In genomic region chr1:204398197-204399125, GRCh38 we compare ENCODE assay signal across 8 cellular contexts. TPM values are rescaled to one million over a fixed set of nuclear protein-coding genes. Genes with fewer than 3 reads are reported as not detected.
DNase-seq lines count a peak whose midpoint lies in the region; ATAC-seq and TF ChIP-seq lines count a peak whose summit lies in the region.

No MANE protein-coding gene starts in this region.

- H4K20me1 ChIP-seq in KMS-11 (ENCODE audit: insufficient read depth) = peaks cover under 1% of the 10 kb centered on the region; the same call in 1 of the 2 replicates

- H3K36me3 ChIP-seq in KMS-11 (ENCODE audit: insufficient read depth) (no peaks in the 10 kb centered on the region), NT2/D1 (ENCODE audit: insufficient read depth, insufficient read length, low read length) (peaks cover 41% of the 10 kb centered on the region)

- in situ Hi-C loops in Caki2 (cut with HindIII; ENCODE audit: low pct_unique_long_range_greater_than_20kb, low sequenced_read_pairs) = no loop called here

- H2AFZ ChIP-seq in KMS-11 (ENCODE audit: low read depth) = no peak overlapping the region

- H3K27me3 Mint-ChIP-seq in nephron progenitor cell (ENCODE audit: low read depth, poor library complexity) = peaks cover 15% of the 10 kb centered on the region

- H3K4me3 ChIP-seq in KMS-11 (IDR thresholded peaks at IDR 0.05; ENCODE audit: insufficient read depth, low read depth, low read length) (no peak overlapping the region), NT2/D1 (ENCODE audit: insufficient read length, low read depth) (no peak overlapping the region)

- no peaks in the 10 kb centered on the region for H3K27me3 ChIP-seq in KMS-11 (ENCODE audit: insufficient read depth, low read depth)
- H3K27me3 ChIP-seq in NT2/D1 (ENCODE audit: insufficient read depth, insufficient read length) = no peaks in the 10 kb centered on the region

- H3K27ac Mint-ChIP-seq in nephron progenitor cell = no peak overlapping the region

- H3K4me3 Mint-ChIP-seq in nephron progenitor cell = no peak overlapping the region

- peaks cover 31% of the 10 kb centered on the region for H3K36me3 Mint-ChIP-seq in nephron progenitor cell (ENCODE audit: low read depth)

- H3K4me2 ChIP-seq in KMS-11 = no peak overlapping the region

- no peaks in the 10 kb centered on the region for H3K9me3 Mint-ChIP-seq in nephron progenitor cell

- H3K9me3 ChIP-seq in NT2/D1 (ENCODE audit: insufficient read depth, low read length) = no peaks in the 10 kb centered on the region

- DNase-seq in Caki2 (ENCODE audit: low read depth) (peak; percentile 78), NT2/D1 (ENCODE audit: low read depth, low spot score) (peak; percentile 90), fibroblast of peridontal ligament (ENCODE audit: extremely low read depth) (peak; percentile 62), nephron progenitor cell (peak; percentile 59), NK-92 (lab: John Stamatoyannopoulos, UW; ENCODE audit: unreplicated experiment) (no peak)
- DNase-seq in activated T-cell treated with anti-CD3 and anti-CD28 coated beads, Interleukin-2, amount 50 U/mL, for 1 hour = peak; percentile 48

- H3K9ac ChIP-seq in KMS-11 (no peak overlapping the region), NT2/D1 (ENCODE audit: insufficient read length, low read depth) (no peak overlapping the region)

- peak overlapping the region; percentile 23; the same call in 1 of the 2 replicates for H3K27ac ChIP-seq in KMS-11

- H3K4me1 Mint-ChIP-seq in nephron progenitor cell = no peaks in the 10 kb centered on the region

- peaks cover 4% of the 10 kb centered on the region for H3K4me1 ChIP-seq in KMS-11 (ENCODE audit: low read depth, poor library complexity, severe bottlenecking)
- H3K4me1 ChIP-seq in NT2/D1 (ENCODE audit: insufficient read depth, insufficient read length) = no peaks in the 10 kb centered on the region

- peak; percentile 90 for TF ChIP-seq CTCF in KMS-11 (conservative IDR thresholded peaks at IDR 0.05; ENCODE audit: low read depth, low read length)
- peak; percentile 83 for TF ChIP-seq CTCF in nephron progenitor cell (IDR thresholded peaks at IDR 0.05)

- peaks cover 12% of the 10 kb centered on the region; the same call in 1 of the 2 replicates for H3K79me2 ChIP-seq in KMS-11 (ENCODE audit: insufficient read depth, low read depth)

- peak; percentile 70 for ATAC-seq in GM21390 (IDR thresholded peaks at IDR 0.05; ENCODE audit: unreplicated experiment)

RNA-seq across cellular contexts. Expression of gene PPP1R15B, which starts 13.2 kb away (rescaled TPM):
- 22.6 and 26.1 TPM in 2 replicates for total RNA-seq in Caki2 (2014; rRNA removed; shearing (Covaris generic); ENCODE audit: low replicate concordance)

RNA-seq across cellular contexts. Expression of gene PLEKHA6, which starts 38.7 kb away (rescaled TPM):
- total RNA-seq in Caki2 (2014; rRNA removed; shearing (Covaris generic); ENCODE audit: low replicate concordance) = 20.8 and 36.3 TPM in 2 replicates
